In the genomic region with DNA sequence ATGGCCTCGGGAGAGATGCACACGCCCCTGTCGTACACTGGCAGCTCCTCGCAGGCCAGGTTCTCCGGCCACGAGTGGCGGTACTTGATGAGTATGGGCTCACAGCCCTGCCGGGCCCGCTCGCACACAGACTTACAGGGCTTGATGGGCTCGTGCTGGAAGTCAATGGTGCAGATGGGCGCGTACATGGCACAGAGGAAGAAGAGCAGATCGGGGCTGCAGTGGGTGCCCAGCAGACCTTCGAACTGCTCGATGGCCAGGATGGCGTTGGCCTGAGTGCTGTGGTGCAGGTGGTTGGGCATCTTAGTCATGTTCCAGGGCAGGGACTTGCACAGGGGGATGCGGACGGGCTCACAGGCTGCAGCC, we compare ENCODE assay signal across 8 cellular contexts. TPM values are rescaled to one million over a fixed set of nuclear protein-coding genes. Genes with fewer than 3 reads are reported as not detected.
DNase-seq lines count a peak whose midpoint lies in the region; ATAC-seq, FAIRE-seq and TF ChIP-seq lines count a peak whose summit lies in the region.
"Had no signal": no experiment of that assay in that cellular context is flagged by ENCODE, and none has a peak within 500 bp of the region (broad histone marks: within the 10 kb centered on the region; RNA-seq: fewer than 3 reads in every experiment).

No MANE protein-coding gene starts in this region.

- peaks cover 2 to 3% of the 10 kb centered on the region in 2 donors for H3K4me1 ChIP-seq in small intestine (ENCODE audit: control insufficient read depth in 2 of 2, insufficient read depth in 1 of 2, low read depth in 1 of 2, low read length in 1 of 2)

- H3K9me3 Mint-ChIP-seq in HFFc6 = no peaks in the 10 kb centered on the region
- H3K9me3 Mint-ChIP-seq in activated naive CD8-positive, alpha-beta T cell treated with anti-CD3 and anti-CD28 coated beads for 36 hours = no peaks in the 10 kb centered on the region

- DNase-seq in HFFc6 = no peak
- DNase-seq in activated naive CD8-positive, alpha-beta T cell treated with anti-CD3 and anti-CD28 coated beads for 36 hours = peak; percentile 3
- DNase-seq in hepatic stellate cell (ENCODE audit: low spot score) = peak; percentile 11
- DNase-seq in small intestine = no peak

- no peaks in the 10 kb centered on the region for H3K9me3 ChIP-seq in small intestine (ENCODE audit: control insufficient read depth, low read depth)

- peak overlapping the region; percentile 16 to 24 for H3K4me3 ChIP-seq in small intestine (ENCODE audit: low read depth in 1 of 2, low read length in 2 of 2)

- no peaks in the 10 kb centered on the region for H3K36me3 Mint-ChIP-seq in HFFc6 (ENCODE audit: low read depth)
- no peaks in the 10 kb centered on the region for H3K36me3 Mint-ChIP-seq in activated naive CD8-positive, alpha-beta T cell treated with anti-CD3 and anti-CD28 coated beads for 36 hours

- H3K27ac Mint-ChIP-seq in HFFc6 = no peak overlapping the region
- no peak overlapping the region for H3K27ac Mint-ChIP-seq in activated naive CD8-positive, alpha-beta T cell treated with anti-CD3 and anti-CD28 coated beads for 36 hours

- no peak for FAIRE-seq in small intestine (lab: Jason Lieb, UNC)

- H3K27me3 Mint-ChIP-seq in HFFc6 (ENCODE audit: insufficient read depth) = peaks cover 11% of the 10 kb centered on the region; the same call in 1 of the 2 replicates
- H3K27me3 Mint-ChIP-seq in activated naive CD8-positive, alpha-beta T cell treated with anti-CD3 and anti-CD28 coated beads for 36 hours = peaks cover 85% of the 10 kb centered on the region

- peak overlapping the region in 1 of 2 donors; percentile 19 for H3K27ac ChIP-seq in small intestine (ENCODE audit: low read depth in 1 of 2, low read length in 1 of 2)

- no peak for TF ChIP-seq CTCF in HFFc6 (IDR thresholded peaks at IDR 0.05)

- H3K4me3 Mint-ChIP-seq in HFFc6 = peak overlapping the region; percentile 92
- H3K4me3 Mint-ChIP-seq in activated naive CD8-positive, alpha-beta T cell treated with anti-CD3 and anti-CD28 coated beads for 36 hours = peak overlapping the region; percentile 44

- H3K4me1 Mint-ChIP-seq in HFFc6 (ENCODE audit: low read depth) = peaks cover 16% of the 10 kb centered on the region
- H3K4me1 Mint-ChIP-seq in activated naive CD8-positive, alpha-beta T cell treated with anti-CD3 and anti-CD28 coated beads for 36 hours = peaks cover 10% of the 10 kb centered on the region

- no peaks in the 10 kb centered on the region for H3K36me3 ChIP-seq in small intestine (ENCODE audit: control insufficient read depth in 2 of 2, insufficient read depth in 2 of 2, low read length in 2 of 2)

- ATAC-seq in HG02588 (IDR thresholded peaks at IDR 0.05; ENCODE audit: unreplicated experiment) = no peak
- no peak for ATAC-seq in HG03460 (IDR thresholded peaks at IDR 0.05; ENCODE audit: unreplicated experiment)
- ATAC-seq in HG03520 (IDR thresholded peaks at IDR 0.05; ENCODE audit: unreplicated experiment) = no peak

- 23 to 49% (median 48%) methylated on average over 19 of the region's 19 CpGs for WGBS in small intestine, 3 donors

- peaks cover 0 to 5% of the 10 kb centered on the region in 2 donors for H3K27me3 ChIP-seq in small intestine (ENCODE audit: control insufficient read depth in 2 of 2, insufficient read depth in 2 of 2, low read length in 2 of 2)

RNA-seq across cellular contexts. Expression of gene FRZB, which starts 0.4 kb away (rescaled TPM):
- under 1 TPM in 3 of 6 experiments, not detected in 3; 0.06 to 0.17 (median 0.09) TPM for total RNA-seq in HFFc6 (2021; fragmentation: NEBNext Ultra II Directional; extraction: Animal tissue kit (Norgen Biotek cat#: 25700))
- not detected for total RNA-seq in activated naive CD8-positive, alpha-beta T cell treated with anti-CD3 and anti-CD28 coated beads for 36 hours
- 1 to 10 TPM; 1.9 to 5.2 (median 2.5) TPM for polyA plus RNA-seq in small intestine
- total RNA-seq: OCI-LY7 had no signal

Comparison
In these comparisons a context has a peak if more than half of its experiments do, and no peak if none do; other contexts are left out.
1. DNase-seq: peak in activated naive CD8-positive, alpha-beta T cell treated with anti-CD3 and anti-CD28 coated beads for 36 hours (single experiment) and hepatic stellate cell (single experiment); none in HFFc6 (single experiment) and small intestine (single experiment).